1 cellular context compared by ENCODE assay signal in the genomic region with DNA sequence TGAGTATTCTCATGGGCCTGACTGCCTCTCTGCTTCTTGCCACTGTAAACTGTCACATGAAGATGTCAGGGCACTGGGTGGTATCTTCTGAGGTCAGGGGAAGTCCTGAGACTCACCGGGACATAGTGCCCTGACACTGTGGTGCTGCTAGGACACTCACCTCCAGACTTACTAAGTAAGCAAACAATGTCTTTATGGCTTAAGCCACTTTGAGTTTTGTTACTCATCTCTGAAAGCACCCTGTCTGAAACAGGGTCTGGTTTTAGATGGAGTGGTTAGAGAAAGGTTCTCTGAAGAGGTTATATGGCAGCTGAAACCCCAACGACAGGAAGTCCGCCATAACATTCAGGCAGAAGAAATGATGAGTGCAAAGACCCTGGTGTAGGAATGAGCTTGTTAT.
TF ChIP-seq lines count a peak whose summit lies in the region.

No MANE protein-coding gene starts in this region.

TF ChIP-seq in GM12878, 131 proteins besides CTCF, POLR2A, EP300 and RAD21 (continued from another document):
- no peak for TF ChIP-seq NKRF (conservative IDR thresholded peaks at IDR 0.05)
- TF ChIP-seq IRF4 (IDR thresholded peaks at IDR 0.05; ENCODE audit: low read depth, low read length), result no peak
- TF ChIP-seq, protein P1, sequence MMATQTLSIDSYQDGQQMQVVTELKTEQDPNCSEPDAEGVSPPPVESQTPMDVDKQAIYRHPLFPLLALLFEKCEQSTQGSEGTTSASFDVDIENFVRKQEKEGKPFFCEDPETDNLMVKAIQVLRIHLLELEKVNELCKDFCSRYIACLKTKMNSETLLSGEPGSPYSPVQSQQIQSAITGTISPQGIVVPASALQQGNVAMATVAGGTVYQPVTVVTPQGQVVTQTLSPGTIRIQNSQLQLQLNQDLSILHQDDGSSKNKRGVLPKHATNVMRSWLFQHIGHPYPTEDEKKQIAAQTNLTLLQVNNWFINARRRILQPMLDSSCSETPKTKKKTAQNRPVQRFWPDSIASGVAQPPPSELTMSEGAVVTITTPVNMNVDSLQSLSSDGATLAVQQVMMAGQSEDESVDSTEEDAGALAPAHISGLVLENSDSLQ (IDR thresholded peaks at IDR 0.05), result peak; percentile 43; the same call in 1 of the 2 replicates
- TF ChIP-seq BMI1 (IDR thresholded peaks at IDR 0.05; ENCODE audit: borderline replicate concordance), result no peak
- TF ChIP-seq NR2F1 (conservative IDR thresholded peaks at IDR 0.05), result no peak
- peak; percentile 50; the same call in 1 of the 2 replicates for TF ChIP-seq YY1 (IDR thresholded peaks at IDR 0.05; ENCODE audit: low read depth, low read length)
- TF ChIP-seq IKZF1 (conservative IDR thresholded peaks at IDR 0.05), result 0 out of 2 replicates have a peak, but pooled peaks have one; percentile 10
- no peak for TF ChIP-seq MEF2A (IDR thresholded peaks at IDR 0.05; ENCODE audit: insufficient read depth, low read depth, low read length)
- TF ChIP-seq PAX5 (IDR thresholded peaks at IDR 0.05; ENCODE audit: borderline replicate concordance, low read depth, low read length), result 0 out of 2 replicates have a peak, but pooled peaks have one; percentile 25
- TF ChIP-seq, protein P2, sequence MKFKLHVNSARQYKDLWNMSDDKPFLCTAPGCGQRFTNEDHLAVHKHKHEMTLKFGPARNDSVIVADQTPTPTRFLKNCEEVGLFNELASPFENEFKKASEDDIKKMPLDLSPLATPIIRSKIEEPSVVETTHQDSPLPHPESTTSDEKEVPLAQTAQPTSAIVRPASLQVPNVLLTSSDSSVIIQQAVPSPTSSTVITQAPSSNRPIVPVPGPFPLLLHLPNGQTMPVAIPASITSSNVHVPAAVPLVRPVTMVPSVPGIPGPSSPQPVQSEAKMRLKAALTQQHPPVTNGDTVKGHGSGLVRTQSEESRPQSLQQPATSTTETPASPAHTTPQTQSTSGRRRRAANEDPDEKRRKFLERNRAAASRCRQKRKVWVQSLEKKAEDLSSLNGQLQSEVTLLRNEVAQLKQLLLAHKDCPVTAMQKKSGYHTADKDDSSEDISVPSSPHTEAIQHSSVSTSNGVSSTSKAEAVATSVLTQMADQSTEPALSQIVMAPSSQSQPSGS (IDR thresholded peaks at IDR 0.05; ENCODE audit: low read length), result no peak
- TF ChIP-seq STAT3 (IDR thresholded peaks at IDR 0.05; ENCODE audit: low read depth, low read length), result 0 out of 2 replicates have a peak, but pooled peaks have one; percentile 44
